Comparison of ENCODE assay signal across 10 cellular contexts in genomic region chr3:186976802-186977201, GRCh38. TPM values are rescaled to one million over a fixed set of nuclear protein-coding genes. Genes with fewer than 3 reads are reported as not detected.
DNase-seq lines count a peak whose midpoint lies in the region; ATAC-seq and TF ChIP-seq lines count a peak whose summit lies in the region.
"Had no signal": no experiment of that assay in that cellular context is flagged by ENCODE, and none has a peak within 500 bp of the region (broad histone marks: within the 10 kb centered on the region; RNA-seq: fewer than 3 reads in every experiment).

No MANE protein-coding gene starts in this region.

- no peak overlapping the region for H3K4me3 Mint-ChIP-seq in activated naive CD4-positive, alpha-beta T cell treated with anti-CD3 and anti-CD28 coated beads, Interleukin-2, amount 10 ng/mL, durations not matched to agents 7 days and 5 days
- H3K4me3 Mint-ChIP-seq in glutamatergic neuron (ENCODE audit: unreplicated experiment): peak overlapping the region; percentile 64

- no peaks in the 10 kb centered on the region for H3K36me3 ChIP-seq in neuron (ENCODE audit: insufficient read depth, low read length)
- peaks cover 4% of the 10 kb centered on the region for H3K36me3 ChIP-seq in upper lobe of right lung

- peak overlapping the region; percentile 45 for H3K27ac ChIP-seq in upper lobe of right lung

- no peak for TF ChIP-seq CTCF in glutamatergic neuron (IDR thresholded peaks at IDR 0.05; ENCODE audit: partially characterized antibody, unreplicated experiment)
- TF ChIP-seq CTCF in upper lobe of right lung (IDR thresholded peaks at IDR 0.05): no peak

- peaks cover 72% of the 10 kb centered on the region for H3K36me3 Mint-ChIP-seq in activated naive CD4-positive, alpha-beta T cell treated with anti-CD3 and anti-CD28 coated beads, Interleukin-2, amount 10 ng/mL, durations not matched to agents 7 days and 5 days
- H3K36me3 Mint-ChIP-seq in glutamatergic neuron (ENCODE audit: unreplicated experiment): peaks cover 7% of the 10 kb centered on the region

- no peaks in the 10 kb centered on the region for H3K9me3 ChIP-seq in neuron (ENCODE audit: low read length)
- no peaks in the 10 kb centered on the region for H3K9me3 ChIP-seq in upper lobe of right lung

- H2AFZ ChIP-seq in neuron (ENCODE audit: low read depth, low read length): peak overlapping the region; percentile 37

- intact Hi-C loops in upper lobe of right lung (cut with DNase I): no loop called here

- no peaks in the 10 kb centered on the region for H3K27me3 Mint-ChIP-seq in activated naive CD4-positive, alpha-beta T cell treated with anti-CD3 and anti-CD28 coated beads, Interleukin-2, amount 10 ng/mL, durations not matched to agents 7 days and 5 days
- peaks cover 9% of the 10 kb centered on the region for H3K27me3 Mint-ChIP-seq in glutamatergic neuron (ENCODE audit: unreplicated experiment)

- H3K27me3 ChIP-seq in neuron (ENCODE audit: insufficient read depth, low read length) (no peaks in the 10 kb centered on the region), upper lobe of right lung (no peaks in the 10 kb centered on the region)

- H3K4me3 ChIP-seq in neuron (ENCODE audit: low read length) (no peak overlapping the region), upper lobe of right lung (no peak overlapping the region)

- H3K27ac Mint-ChIP-seq in activated naive CD4-positive, alpha-beta T cell treated with anti-CD3 and anti-CD28 coated beads, Interleukin-2, amount 10 ng/mL, durations not matched to agents 7 days and 5 days: peak overlapping the region; percentile 38
- H3K27ac Mint-ChIP-seq in glutamatergic neuron (ENCODE audit: unreplicated experiment): peak overlapping the region; percentile 90

- peaks cover 3% of the 10 kb centered on the region for H3K4me1 ChIP-seq in neuron (ENCODE audit: insufficient read depth, low read length)
- peaks cover 17% of the 10 kb centered on the region for H3K4me1 ChIP-seq in upper lobe of right lung

- H3K4me1 Mint-ChIP-seq in activated naive CD4-positive, alpha-beta T cell treated with anti-CD3 and anti-CD28 coated beads, Interleukin-2, amount 10 ng/mL, durations not matched to agents 7 days and 5 days: peaks cover 5% of the 10 kb centered on the region
- H3K4me1 Mint-ChIP-seq in glutamatergic neuron (ENCODE audit: low read depth, unreplicated experiment): peaks cover 33% of the 10 kb centered on the region

- CTCF ChIA-PET in activated naive CD4-positive, alpha-beta T cell treated with anti-CD3 and anti-CD28 coated beads, Interleukin-2, amount 10 ng/mL, durations not matched to agents 7 days and 5 days (lab: Charles Lee): no interaction called here

- ATAC-seq in upper lobe of right lung: no peak
- no peak for ATAC-seq in GM19035 (IDR thresholded peaks at IDR 0.05; ENCODE audit: unreplicated experiment)

- DNase-seq in activated naive CD4-positive, alpha-beta T cell treated with anti-CD3 and anti-CD28 coated beads, Interleukin-2, amount 10 ng/mL, durations not matched to agents 7 days and 5 days: no peak
- no peak for DNase-seq in activated naive CD4-positive, alpha-beta T cell (lab: John Stamatoyannopoulos, UW)
- DNase-seq in glutamatergic neuron: no peak
- DNase-seq in upper lobe of right lung: no peak
- DNase-seq in D341Med (ENCODE audit: low spot score): no peak
- DNase-seq in dermis blood vessel endothelial cell: no peak
- DNase-seq: ACHN, GF-D8 had no signal

- H3K9me3 Mint-ChIP-seq in activated naive CD4-positive, alpha-beta T cell treated with anti-CD3 and anti-CD28 coated beads, Interleukin-2, amount 10 ng/mL, durations not matched to agents 7 days and 5 days: no peaks in the 10 kb centered on the region
- H3K9me3 Mint-ChIP-seq in glutamatergic neuron (ENCODE audit: unreplicated experiment): peaks cover 9% of the 10 kb centered on the region

RNA-seq across cellular contexts. Expression of gene ST6GAL1, which starts 46.5 kb away (rescaled TPM):
- total RNA-seq in glutamatergic neuron (ENCODE audit: unreplicated experiment) (156 TPM), upper lobe of right lung (116 TPM), dermis blood vessel endothelial cell (104 and 126 TPM in 2 replicates)
